Comparison of ENCODE assay signal across 8 cellular contexts in genomic region chr3:33980252-33980651, GRCh38.
DNase-seq lines count a peak whose midpoint lies in the region; ATAC-seq, FAIRE-seq and TF ChIP-seq lines count a peak whose summit lies in the region.

No MANE protein-coding gene starts in this region.

- no peaks in the 10 kb centered on the region for H3K36me3 ChIP-seq in esophagus muscularis mucosa

- H3K4me1 ChIP-seq in esophagus muscularis mucosa: no peaks in the 10 kb centered on the region

- H3K9me3 ChIP-seq in esophagus muscularis mucosa: no peaks in the 10 kb centered on the region

- no peak overlapping the region for H3K27ac ChIP-seq in esophagus muscularis mucosa (replicated peaks in 1 of 4)

- H3K4me3 ChIP-seq in esophagus muscularis mucosa: no peak overlapping the region

- ATAC-seq in HG03571 (IDR thresholded peaks at IDR 0.05; ENCODE audit: unreplicated experiment): no peak

- no peak for TF ChIP-seq EP300 in esophagus muscularis mucosa (IDR thresholded peaks at IDR 0.05)

- WGBS in esophagus muscularis mucosa: 8% methylated on average over 3 of the region's 3 CpGs

- intact Hi-C loops in esophagus muscularis mucosa (cut with DNase I): loop anchor here (5.0 kb wide), 1 partner anchor 702 kb away; no protein-coding TSS in a partner anchor

- TF ChIP-seq CTCF in esophagus muscularis mucosa (IDR thresholded peaks at IDR 0.05): peak; percentile 59 to 71 (median 69)

- FAIRE-seq in frontal cortex (lab: Jason Lieb, UNC): no peak

- DNase-seq in NCI-H1417 (lab: John Stamatoyannopoulos, UW) (peak in 2 of 3 experiments; percentile 3 to 61), NCI-H1417 treated with DMSO at 0.1 percent for 48 hours (lab: John Stamatoyannopoulos, UW) (no peak), NCI-H774 (lab: John Stamatoyannopoulos, UW) (peak; percentile 4), esophagus muscularis mucosa (ENCODE audit: extremely low spot score) (no peak), smooth muscle cell of the brain vasculature (ENCODE audit: low read depth, low spot score) (peak; percentile 78), frontal cortex (ENCODE audit: low spot score in 2 of 2) (no peak)
- no peak for DNase-seq in activated CD4-positive, alpha-beta T cell treated with anti-CD3 and anti-CD28 coated beads for 48 hours

- no peak for TF ChIP-seq POLR2A in esophagus muscularis mucosa (IDR thresholded peaks at IDR 0.05; ENCODE audit: low read depth)

- H3K27me3 ChIP-seq in esophagus muscularis mucosa: no peaks in the 10 kb centered on the region

Comparison
In these comparisons a context has a peak if more than half of its experiments do, and no peak if none do; other contexts are left out.
1. DNase-seq: peak in NCI-H1417 (2 of 3), NCI-H774 (single experiment) and smooth muscle cell of the brain vasculature (single experiment); none in NCI-H1417 treated with DMSO at 0.1 percent for 48 hours (single experiment), esophagus muscularis mucosa (single experiment), activated CD4-positive, alpha-beta T cell treated with anti-CD3 and anti-CD28 coated beads for 48 hours (single experiment) and frontal cortex (0 of 2).